ENCODE assay signal across 9 cellular contexts in the genomic region with DNA sequence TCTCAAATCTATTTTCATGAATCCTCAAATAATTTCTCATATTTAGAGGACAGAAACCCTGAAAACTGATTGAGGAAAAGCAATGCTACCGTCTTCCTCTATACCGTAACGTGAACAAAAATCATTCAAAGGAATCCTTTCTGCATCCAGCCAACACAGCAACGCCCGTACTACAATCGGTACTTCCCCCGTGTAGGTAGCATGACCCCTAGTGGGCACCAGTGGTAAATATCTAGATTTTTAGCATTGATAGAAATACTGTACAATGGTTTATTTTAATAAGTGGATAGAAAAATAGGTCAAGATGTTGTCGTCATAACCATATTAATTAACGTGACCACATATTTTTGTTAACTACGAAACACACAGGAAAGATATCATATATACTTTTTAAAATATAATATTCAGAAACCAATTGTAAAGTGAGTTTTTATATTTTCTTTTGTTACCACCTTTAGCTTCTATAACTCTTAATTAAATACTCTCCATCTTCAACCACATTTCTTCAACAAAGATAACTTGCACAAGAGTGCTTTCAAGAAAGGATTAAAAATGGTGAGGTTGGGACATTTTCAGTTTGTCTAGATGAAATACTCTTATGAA.
DNase-seq lines count a peak whose midpoint lies in the region; ATAC-seq and TF ChIP-seq lines count a peak whose summit lies in the region.
"Had no signal": no experiment of that assay in that cellular context is flagged by ENCODE, and none has a peak within 500 bp of the region (broad histone marks: within the 10 kb centered on the region; RNA-seq: fewer than 3 reads in every experiment).

No MANE protein-coding gene starts in this region.

- peaks cover 3% of the 10 kb centered on the region for H3K4me1 Mint-ChIP-seq in memory B cell

- H3K36me3 ChIP-seq in OCI-LY1 (ENCODE audit: insufficient read depth, low read length): no peaks in the 10 kb centered on the region
- no peaks in the 10 kb centered on the region for H3K36me3 ChIP-seq in colonic mucosa
- H3K36me3 ChIP-seq: BLaER1 had no signal

- peak; percentile 85 for TF ChIP-seq CTCF in OCI-LY1 (IDR thresholded peaks at IDR 0.05; ENCODE audit: low read length)
- TF ChIP-seq CTCF in colonic mucosa (IDR thresholded peaks at IDR 0.05): peak; percentile 65
- TF ChIP-seq CTCF in lower leg skin (IDR thresholded peaks at IDR 0.05): peak in 1 of 3 donors; percentile 24

- ATAC-seq in GM19463 (IDR thresholded peaks at IDR 0.05; ENCODE audit: unreplicated experiment): peak; percentile 78
- ATAC-seq in HG03520 (IDR thresholded peaks at IDR 0.05; ENCODE audit: unreplicated experiment): peak; percentile 60
- ATAC-seq in memory B cell (ENCODE audit: low read depth): peak; percentile 48

- H3K27ac ChIP-seq in OCI-LY1 (ENCODE audit: low read depth, low read length, poor library complexity, severe bottlenecking): no peak overlapping the region
- H3K27ac ChIP-seq in colonic mucosa: no peak overlapping the region
- H3K27ac ChIP-seq: BLaER1 had no signal

- no peak overlapping the region for H2AFZ ChIP-seq in OCI-LY1 (ENCODE audit: low read length)

- H3K9me2 ChIP-seq in OCI-LY1 (ENCODE audit: low read depth, low read length): no peaks in the 10 kb centered on the region

- intact Hi-C loops in colonic mucosa (cut with DNase I) (loop anchor here (10.0 kb wide), 1 partner anchor 1021 kb away; no protein-coding TSS in a partner anchor), lower leg skin (cut with DNase I; ENCODE audit: low total_unique reads) (no loop called here)

- H3K9me3 ChIP-seq in OCI-LY1 (ENCODE audit: low read length) (no peaks in the 10 kb centered on the region), colonic mucosa (no peaks in the 10 kb centered on the region)
- H3K9me3 ChIP-seq: BLaER1 had no signal

- H3K27me3 Mint-ChIP-seq in memory B cell: peaks cover 3% of the 10 kb centered on the region

- no peak overlapping the region for H3K4me3 Mint-ChIP-seq in memory B cell

- no peak overlapping the region for H3K4me2 ChIP-seq in OCI-LY1 (ENCODE audit: low read length)
- H3K4me2 ChIP-seq: BLaER1 had no signal

- H4K20me1 ChIP-seq in OCI-LY1 (ENCODE audit: insufficient read depth, low read length): no peaks in the 10 kb centered on the region
- H4K20me1 ChIP-seq: BLaER1 had no signal

- H3K27ac Mint-ChIP-seq in memory B cell: no peak overlapping the region

- H3K4me3 ChIP-seq in OCI-LY1 (ENCODE audit: low read depth, low read length, poor library complexity, severe bottlenecking): no peak overlapping the region
- no peak overlapping the region for H3K4me3 ChIP-seq in colonic mucosa
- H3K4me3 ChIP-seq in lower leg skin (ENCODE audit: low read depth, poor library complexity, severe bottlenecking): no peak overlapping the region
- H3K4me3 ChIP-seq: BLaER1 had no signal

- H3K9ac ChIP-seq in OCI-LY1 (ENCODE audit: low read length) (no peak overlapping the region), colonic mucosa (ENCODE audit: low read depth in 2 of 2, low read length in 2 of 2) (no peak overlapping the region)
- H3K9ac ChIP-seq: BLaER1 had no signal

- H3K36me3 Mint-ChIP-seq in memory B cell: no peaks in the 10 kb centered on the region

- peaks cover 1% of the 10 kb centered on the region for H3K9me3 Mint-ChIP-seq in memory B cell

- TF ChIP-seq POLR2A in lower leg skin (IDR thresholded peaks at IDR 0.05): no peak

- 9 to 16% methylated on average over 10 of the region's 10 CpGs for WGBS in lower leg skin, 2 donors

- no peaks in the 10 kb centered on the region for H3F3A ChIP-seq in OCI-LY1 (ENCODE audit: insufficient read depth, low read length)

- H3K4me1 ChIP-seq in OCI-LY1 (ENCODE audit: insufficient read depth, low read length, severe bottlenecking) (no peaks in the 10 kb centered on the region), colonic mucosa (no peaks in the 10 kb centered on the region)
- H3K4me1 ChIP-seq: BLaER1 had no signal

- H3K27me3 ChIP-seq in OCI-LY1 (ENCODE audit: insufficient read depth, low read length) (no peaks in the 10 kb centered on the region), colonic mucosa (no peaks in the 10 kb centered on the region)
- H3K27me3 ChIP-seq: BLaER1 had no signal

- H3K79me2 ChIP-seq in OCI-LY1 (ENCODE audit: insufficient read depth, low read length): no peaks in the 10 kb centered on the region

- peak; percentile 5 for DNase-seq in DMS153 treated with DMSO at 0.1 percent for 48 hours (lab: John Stamatoyannopoulos, UW; ENCODE audit: unreplicated experiment)
- DNase-seq in DMS153 (lab: John Stamatoyannopoulos, UW): no peak
- peak; percentile 34 for DNase-seq in colonic mucosa
- DNase-seq in memory B cell (ENCODE audit: low spot score in 2 of 2): peak; percentile 15 to 16
- DNase-seq in lower leg skin (ENCODE audit: low spot score in 2 of 2): no peak

Comparison
In these comparisons a context has a peak if more than half of its experiments do, and no peak if none do; other contexts are left out.
1. DNase-seq: peak in DMS153 treated with DMSO at 0.1 percent for 48 hours (single experiment), colonic mucosa (single experiment) and memory B cell (2 of 2); none in DMS153 (single experiment) and lower leg skin (0 of 2).
2. Peak in every context shown above with its lines, with median percentiles within 50 percentile points of each other: ATAC-seq.